31 cellular contexts compared by ENCODE assay signal in genomic region chr6:75642314-75642713, GRCh38.
"Had no signal": no experiment of that assay in that cellular context is flagged by ENCODE, and none has a peak within 500 bp of the region (broad histone marks: within the 10 kb centered on the region; RNA-seq: fewer than 3 reads in every experiment).

No MANE protein-coding gene starts in this region.

- H3K4me3 Mint-ChIP-seq: activated CD4-positive, alpha-beta memory T cell treated with anti-CD3 and anti-CD28 coated beads for 36 hours; activated naive CD4-positive, alpha-beta T cell treated with anti-CD3 and anti-CD28 coated beads for 36 hours; activated naive CD8-positive, alpha-beta T cell treated with anti-CD3 and anti-CD28 coated beads for 36 hours; effector memory CD8-positive, alpha-beta T cell; natural killer cell treated with Interleukin-12 subunit alpha and Interleukin-12 subunit beta and Interleukin-15 and Interleukin-18, amount 100 ng/mL, for 72 hours; stimulated activated memory B cell treated with anti-CD40 and anti-IgM and Interleukin-4, amounts not matched to agents 10 μg/mL and 1 μg/mL and 100 μg/mL, for 72 hours; stimulated activated naive CD8-positive, alpha-beta T cell treated with anti-CD3 and anti-CD28 coated beads, Interleukin-15, amount 100 ng/mL, for 72 hours; type B pancreatic cell had no signal

- H3K27ac ChIP-seq: adrenal gland, body of pancreas, colonic mucosa, gastroesophageal sphincter, lower lobe of right lung, ovary, prostate gland, sigmoid colon, uterus, VCaP had no signal

- ATAC-seq: activated CD4-positive, CD25-positive, alpha-beta regulatory T cell treated with anti-CD3 and anti-CD28 coated beads, Interleukin-2, amount 50 U/mL, for 24 hours; body of pancreas; effector memory CD8-positive, alpha-beta T cell; gastroesophageal sphincter; lower lobe of right lung; mucosa of descending colon; natural killer cell treated with Interleukin-12 subunit alpha and Interleukin-12 subunit beta and Interleukin-15 and Interleukin-18, amount 100 ng/mL, for 72 hours; stimulated activated memory B cell treated with anti-CD40 and anti-IgM and Interleukin-4, amounts not matched to agents 10 μg/mL and 1 μg/mL and 100 μg/mL, for 72 hours; stimulated activated naive CD8-positive, alpha-beta T cell treated with anti-CD3 and anti-CD28 coated beads, Interleukin-15, amount 100 ng/mL, for 72 hours had no signal

- H3K4me3 ChIP-seq: adrenal gland, body of pancreas, colonic mucosa, gastroesophageal sphincter, lower lobe of right lung, mucosa of descending colon, ovary, prostate gland, sigmoid colon, uterus had no signal

- H3K27ac Mint-ChIP-seq: activated CD4-positive, alpha-beta memory T cell treated with anti-CD3 and anti-CD28 coated beads for 36 hours; activated naive CD4-positive, alpha-beta T cell treated with anti-CD3 and anti-CD28 coated beads for 36 hours; activated naive CD8-positive, alpha-beta T cell treated with anti-CD3 and anti-CD28 coated beads for 36 hours; stimulated activated memory B cell treated with anti-CD40 and anti-IgM and Interleukin-4, amounts not matched to agents 10 μg/mL and 1 μg/mL and 100 μg/mL, for 72 hours; type B pancreatic cell had no signal

- H3K9me3 Mint-ChIP-seq: activated CD4-positive, alpha-beta memory T cell treated with anti-CD3 and anti-CD28 coated beads for 36 hours; activated naive CD4-positive, alpha-beta T cell treated with anti-CD3 and anti-CD28 coated beads for 36 hours; activated naive CD8-positive, alpha-beta T cell treated with anti-CD3 and anti-CD28 coated beads for 36 hours; effector memory CD8-positive, alpha-beta T cell; natural killer cell treated with Interleukin-12 subunit alpha and Interleukin-12 subunit beta and Interleukin-15 and Interleukin-18, amount 100 ng/mL, for 72 hours; stimulated activated memory B cell treated with anti-CD40 and anti-IgM and Interleukin-4, amounts not matched to agents 10 μg/mL and 1 μg/mL and 100 μg/mL, for 72 hours; stimulated activated naive CD8-positive, alpha-beta T cell treated with anti-CD3 and anti-CD28 coated beads, Interleukin-15, amount 100 ng/mL, for 72 hours; type B pancreatic cell had no signal

- H3K9me3 ChIP-seq: adrenal gland, body of pancreas, colonic mucosa, gastroesophageal sphincter, lower lobe of right lung, mucosa of descending colon, ovary, prostate gland, sigmoid colon, uterus had no signal

- H3K4me1 Mint-ChIP-seq: activated naive CD8-positive, alpha-beta T cell treated with anti-CD3 and anti-CD28 coated beads for 36 hours; stimulated activated memory B cell treated with anti-CD40 and anti-IgM and Interleukin-4, amounts not matched to agents 10 μg/mL and 1 μg/mL and 100 μg/mL, for 72 hours; stimulated activated naive CD8-positive, alpha-beta T cell treated with anti-CD3 and anti-CD28 coated beads, Interleukin-15, amount 100 ng/mL, for 72 hours had no signal

- H3K4me1 ChIP-seq: adrenal gland, body of pancreas, colonic mucosa, gastroesophageal sphincter, lower lobe of right lung, prostate gland, uterus had no signal

- H3K36me3 ChIP-seq: colonic mucosa, ovary, prostate gland, uterus had no signal

- H3K27me3 ChIP-seq: adrenal gland, body of pancreas, colonic mucosa, gastroesophageal sphincter, ovary, sigmoid colon, uterus had no signal

- H3K27me3 Mint-ChIP-seq: activated CD4-positive, alpha-beta memory T cell treated with anti-CD3 and anti-CD28 coated beads for 36 hours; activated naive CD8-positive, alpha-beta T cell treated with anti-CD3 and anti-CD28 coated beads for 36 hours; effector memory CD8-positive, alpha-beta T cell; natural killer cell treated with Interleukin-12 subunit alpha and Interleukin-12 subunit beta and Interleukin-15 and Interleukin-18, amount 100 ng/mL, for 72 hours; stimulated activated memory B cell treated with anti-CD40 and anti-IgM and Interleukin-4, amounts not matched to agents 10 μg/mL and 1 μg/mL and 100 μg/mL, for 72 hours; stimulated activated naive CD8-positive, alpha-beta T cell treated with anti-CD3 and anti-CD28 coated beads, Interleukin-15, amount 100 ng/mL, for 72 hours; type B pancreatic cell had no signal

- DNase-seq: activated CD4-positive, alpha-beta memory T cell treated with anti-CD3 and anti-CD28 coated beads for 36 hours; activated CD4-positive, alpha-beta T cell treated with anti-CD3 and anti-CD28 coated beads for 48 hours; activated effector memory CD4-positive, alpha-beta T cell treated with anti-CD3 and anti-CD28 coated beads, Interleukin-2, amount 50 U/mL, for 16 hours; activated naive CD4-positive, alpha-beta T cell treated with anti-CD3 and anti-CD28 coated beads for 36 hours; activated naive CD8-positive, alpha-beta T cell treated with anti-CD3 and anti-CD28 coated beads for 36 hours; adrenal gland; aorta; body of pancreas; cerebellar nuclear complex; colonic mucosa; effector memory CD8-positive, alpha-beta T cell; hippocampal formation; kidney; lower lobe of right lung; mesendoderm; mucosa of descending colon; ovary; retina; sigmoid colon; small intestine; stimulated activated CD4-positive, alpha-beta T cell treated with anti-CD3 and anti-CD28 coated beads, Interleukin-4, amount 100 ng/mL, for 24 hours; stimulated activated naive CD8-positive, alpha-beta T cell treated with anti-CD3 and anti-CD28 coated beads, Interleukin-15, amount 100 ng/mL, for 72 hours; substantia nigra; uterus had no signal
